8 cellular contexts compared by ENCODE assay signal in the genomic region with DNA sequence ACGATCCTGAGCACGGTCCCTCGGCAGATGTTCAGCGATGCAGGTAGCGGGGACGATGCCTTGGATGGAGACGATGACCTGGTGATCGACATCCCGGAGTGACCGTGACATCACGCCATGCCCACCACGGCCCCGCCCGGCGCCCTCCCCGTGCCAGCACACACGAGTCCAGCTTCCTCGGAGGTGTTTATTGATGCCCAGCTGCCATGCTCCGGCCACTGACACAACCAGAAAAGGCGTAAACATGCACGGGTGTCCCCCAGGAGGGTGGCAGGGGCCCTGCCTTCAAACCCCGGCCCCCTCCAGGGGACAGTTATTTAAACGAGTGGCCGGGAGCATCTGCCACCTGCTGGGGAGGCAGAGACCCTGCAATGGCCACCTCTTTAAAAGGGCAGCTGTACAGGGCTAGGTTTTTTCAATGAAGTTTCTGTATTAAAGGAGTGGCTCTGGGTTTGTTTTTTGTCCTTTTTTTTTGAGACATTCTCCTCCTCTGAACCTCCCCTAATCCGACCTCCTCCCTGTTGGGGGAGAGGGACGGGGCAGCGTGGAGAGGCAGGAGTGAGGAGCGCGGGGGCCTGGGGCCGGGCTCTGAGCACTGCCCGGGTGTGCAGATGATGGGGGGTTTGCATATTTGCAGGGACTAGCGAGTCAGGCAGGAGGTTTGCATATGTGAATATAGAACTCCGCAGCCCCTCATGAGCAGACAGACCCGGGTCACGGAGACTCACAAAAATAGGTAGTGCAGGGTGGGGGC. TPM values are rescaled to one million over a fixed set of nuclear protein-coding genes. Genes with fewer than 3 reads are reported as not detected.
DNase-seq lines count a peak whose midpoint lies in the region; ATAC-seq and TF ChIP-seq lines count a peak whose summit lies in the region.

No MANE protein-coding gene starts in this region.

- POLR2A ChIA-PET in HEK293T (lab: Yijun Ruan, JAX) = interaction anchor here (1.3 to 3.5 kb wide), 4 partner anchors 11 to 198 kb away, joined by 3 to 18 read pairs (median 6); a partner anchor contains a TSS

- DNase-seq in DMS 273 treated with DMSO at 0.1 percent for 48 hours (lab: John Stamatoyannopoulos, UW) = peak; percentile 42
- peak; percentile 79 for DNase-seq in HEK293T (ENCODE audit: extremely low spot score)
- DNase-seq in dermis blood vessel endothelial cell = peak; percentile 71
- peak; percentile 49 for DNase-seq in mesenchymal stem cell
- DNase-seq in NCI-H128 (lab: John Stamatoyannopoulos, UW; ENCODE audit: unreplicated experiment) = no peak

- no peak overlapping the region for H4K91ac ChIP-seq in mesenchymal stem cell (ENCODE audit: low read length)

- H2BK15ac ChIP-seq in mesenchymal stem cell (ENCODE audit: low read depth, poor library complexity, severe bottlenecking) = no peak overlapping the region

- H2AK5ac ChIP-seq in mesenchymal stem cell (ENCODE audit: low read length, severe bottlenecking) = no peak overlapping the region

- H3K79me2 ChIP-seq in SU-DHL-6 (ENCODE audit: insufficient read depth, low read length) = no peaks in the 10 kb centered on the region

- H3K27me3 ChIP-seq in SU-DHL-6 (ENCODE audit: low read length) (no peaks in the 10 kb centered on the region), mesenchymal stem cell (ENCODE audit: control insufficient read depth in 1 of 2, insufficient read depth in 1 of 2, low read length in 2 of 2) (peaks cover 17 to 34% of the 10 kb centered on the region in 2 experiments)

- ATAC-seq in GM21515 (IDR thresholded peaks at IDR 0.05; ENCODE audit: unreplicated experiment) (no peak), GM18511 (IDR thresholded peaks at IDR 0.05; ENCODE audit: unreplicated experiment) (no peak)

- no peaks in the 10 kb centered on the region for H3F3A ChIP-seq in SU-DHL-6 (ENCODE audit: insufficient read depth)

- peaks cover 12% of the 10 kb centered on the region for H3K79me1 ChIP-seq in mesenchymal stem cell (replicated peaks; ENCODE audit: low read length, poor library complexity, severe bottlenecking)

- no peaks in the 10 kb centered on the region for H3K9me2 ChIP-seq in SU-DHL-6 (replicated peaks; ENCODE audit: insufficient read depth, low read length)

- CTCF ChIA-PET in HEK293T (lab: Yijun Ruan, JAX) = interaction anchor here (0.5 to 0.6 kb wide), 3 partner anchors 14 to 171 kb away, joined by 3 to 4 read pairs (median 4); no protein-coding TSS in a partner anchor

- no peak overlapping the region for H2BK5ac ChIP-seq in mesenchymal stem cell (ENCODE audit: low read depth, low read length, poor library complexity, severe bottlenecking)

- H4K8ac ChIP-seq in mesenchymal stem cell (ENCODE audit: low read length) = no peak overlapping the region

- no peak overlapping the region for H2BK120ac ChIP-seq in mesenchymal stem cell (ENCODE audit: low read depth, low read length)

- H3K23ac ChIP-seq in mesenchymal stem cell (ENCODE audit: low read length in 2 of 2) = no peak overlapping the region

- WGBS in mesenchymal stem cell = 83% methylated on average over 33 of the region's 35 CpGs

- H3K27ac ChIP-seq in SU-DHL-6 (ENCODE audit: low read depth, low read length) (no peak overlapping the region), mesenchymal stem cell (ENCODE audit: low read length, poor library complexity, severe bottlenecking) (no peak overlapping the region)

- no peak overlapping the region for H3K14ac ChIP-seq in mesenchymal stem cell (ENCODE audit: low read length in 2 of 2)

- TF ChIP-seq CTCF in SU-DHL-6 (IDR thresholded peaks at IDR 0.05; ENCODE audit: insufficient read depth, low read length, poor library complexity, severe bottlenecking) = peak; percentile 85

- H3K18ac ChIP-seq in mesenchymal stem cell (ENCODE audit: low read depth in 1 of 2, low read length in 2 of 2) = no peak overlapping the region

- no peaks in the 10 kb centered on the region for H3K9me3 ChIP-seq in SU-DHL-6 (ENCODE audit: insufficient read depth, low read length)
- no peaks in the 10 kb centered on the region for H3K9me3 ChIP-seq in mesenchymal stem cell (ENCODE audit: control insufficient read depth, low read length)

- H3K4ac ChIP-seq in mesenchymal stem cell (ENCODE audit: low read depth in 1 of 2, low read length in 2 of 2) = no peak overlapping the region

- H3K4me2 ChIP-seq in SU-DHL-6 (ENCODE audit: low read depth, low read length, poor library complexity, severe bottlenecking) (no peak overlapping the region), mesenchymal stem cell (ENCODE audit: low read length, poor library complexity, severe bottlenecking) (no peak overlapping the region)

- H4K20me1 ChIP-seq in SU-DHL-6 (ENCODE audit: low read depth, low read length) = no peaks in the 10 kb centered on the region

- no peak overlapping the region for H2AFZ ChIP-seq in SU-DHL-6 (ENCODE audit: low read depth, low read length, severe bottlenecking)
- H2AFZ ChIP-seq in mesenchymal stem cell (ENCODE audit: low read depth, low read length) = no peak overlapping the region

- H3K4me3 ChIP-seq in SU-DHL-6 (ENCODE audit: insufficient read depth, low read length, poor library complexity, severe bottlenecking) (no peak overlapping the region), mesenchymal stem cell (ENCODE audit: insufficient read depth in 1 of 2, low read depth in 1 of 2, low read length in 2 of 2) (no peak overlapping the region)

- H3K36me3 ChIP-seq in SU-DHL-6 (ENCODE audit: low read length) (no peaks in the 10 kb centered on the region), mesenchymal stem cell (ENCODE audit: control insufficient read depth in 1 of 2, insufficient read depth in 2 of 2, low read depth in 1 of 2, low read length in 2 of 2) (peaks cover 20 to 63% of the 10 kb centered on the region in 2 experiments)

- no peak overlapping the region for H3K9ac ChIP-seq in SU-DHL-6 (ENCODE audit: low read length)
- no peak overlapping the region for H3K9ac ChIP-seq in mesenchymal stem cell (ENCODE audit: low read length)

- H3K4me1 ChIP-seq in mesenchymal stem cell (ENCODE audit: control insufficient read depth, insufficient read depth, low read depth, low read length) = peaks cover 7% of the 10 kb centered on the region

- no peak overlapping the region for H2BK12ac ChIP-seq in mesenchymal stem cell (ENCODE audit: low read length in 2 of 2)

TF ChIP-seq in HEK293T, 16 proteins besides CTCF, POLR2A, EP300 and RAD21:
- no peak for TF ChIP-seq TARDBP (IDR thresholded peaks at IDR 0.05)
- 0 out of 2 replicates have a peak, but pooled peaks have one; percentile 82 for TF ChIP-seq HDGF (IDR thresholded peaks at IDR 0.05; ENCODE audit: borderline replicate concordance)

RNA-seq across cellular contexts. Expression of a gene that starts 5.3 kb away (rescaled TPM):
- 0.47 and 2.0 TPM in 2 replicates for total RNA-seq in dermis blood vessel endothelial cell
- 0.22 TPM for polyA plus RNA-seq in mesenchymal stem cell (2013, experiment 1 of 2)
- 0.25 TPM for polyA plus RNA-seq in mesenchymal stem cell (2013, experiment 2 of 2)

RNA-seq across cellular contexts. Expression of a gene that starts 9.5 kb away (rescaled TPM):
- total RNA-seq in dermis blood vessel endothelial cell = 21.4 and 22.3 TPM in 2 replicates
- polyA plus RNA-seq in mesenchymal stem cell (2013, experiment 1 of 2) = 51.0 TPM
- polyA plus RNA-seq in mesenchymal stem cell (2013, experiment 2 of 2) = 46.7 TPM

RNA-seq across cellular contexts. Expression of a gene that starts 10.1 kb away (rescaled TPM):
- 6.3 and 9.3 TPM in 2 replicates for total RNA-seq in dermis blood vessel endothelial cell
- polyA plus RNA-seq in mesenchymal stem cell (2013, experiment 1 of 2) = 4.0 TPM
- 4.7 TPM for polyA plus RNA-seq in mesenchymal stem cell (2013, experiment 2 of 2)

RNA-seq across cellular contexts. Expression of a gene that starts 17.5 kb away (rescaled TPM):
- not detected in 2 replicates for total RNA-seq in dermis blood vessel endothelial cell
- polyA plus RNA-seq in mesenchymal stem cell (2013, experiment 1 of 2) = not detected
- polyA plus RNA-seq in mesenchymal stem cell (2013, experiment 2 of 2) = not detected

RNA-seq across cellular contexts. Expression of a gene that starts 25.6 kb away (rescaled TPM):
- total RNA-seq in dermis blood vessel endothelial cell = 0.47 TPM in 1 of 2 replicates, not detected in the other
- 0.08 TPM for polyA plus RNA-seq in mesenchymal stem cell (2013, experiment 1 of 2)
- polyA plus RNA-seq in mesenchymal stem cell (2013, experiment 2 of 2) = 0.05 TPM
